ENCODE assay signal across 8 cellular contexts in genomic region chr17:81860756-81861568, GRCh38. TPM values are rescaled to one million over a fixed set of nuclear protein-coding genes. Genes with fewer than 3 reads are reported as not detected.
DNase-seq lines count a peak whose midpoint lies in the region; ATAC-seq and TF ChIP-seq lines count a peak whose summit lies in the region.

No MANE protein-coding gene starts in this region.

- H3K4me3 ChIP-seq in IMR-90 (ENCODE audit: insufficient read depth, low read depth, low read length) (peak overlapping the region; percentile 73), OCI-LY7 (ENCODE audit: low read depth, low read length, poor library complexity, severe bottlenecking) (peak overlapping the region; percentile 77), epithelial cell of esophagus (ENCODE audit: low read length) (peak overlapping the region; percentile 92)

- no peak for TF ChIP-seq CTCF in IMR-90 (conservative IDR thresholded peaks at IDR 0.05; ENCODE audit: low read depth, low read length)
- TF ChIP-seq CTCF in OCI-LY7 (conservative IDR thresholded peaks at IDR 0.05; ENCODE audit: low read length): no peak
- TF ChIP-seq CTCF in epithelial cell of esophagus (IDR thresholded peaks at IDR 0.05; ENCODE audit: insufficient read depth, low read depth, low read length, missing control alignments): no peak

- in situ Hi-C loops in IMR-90 (cut with MboI; ENCODE audit: low sequenced_read_pairs): no loop called here

- H3K9me1 ChIP-seq in IMR-90 (ENCODE audit: insufficient read depth, low read length): peaks cover 17% of the 10 kb centered on the region

- peak overlapping the region; percentile 98 for H3K56ac ChIP-seq in IMR-90 (ENCODE audit: extremely low read depth, insufficient read depth, low read length)

- no peaks in the 10 kb centered on the region for H3K27me3 ChIP-seq in IMR-90 (ENCODE audit: control insufficient read depth, insufficient read depth, low read length)

- H3K36me3 ChIP-seq in IMR-90 (ENCODE audit: control insufficient read depth, insufficient read depth, low read length): peaks cover 37% of the 10 kb centered on the region
- H3K36me3 ChIP-seq in OCI-LY7 (ENCODE audit: insufficient read depth, low read length): peaks cover 71% of the 10 kb centered on the region

- H2AK5ac ChIP-seq in IMR-90 (ENCODE audit: low read depth, low read length): peak overlapping the region; percentile 100

- peak overlapping the region; percentile 98 for H3K4ac ChIP-seq in IMR-90 (ENCODE audit: low read depth, low read length)

- dilution Hi-C loops in IMR-90 (cut with HindIII; ENCODE audit: low sequenced_read_pairs, unreplicated experiment): no loop called here

- H4K5ac ChIP-seq in IMR-90 (ENCODE audit: low read depth, low read length): peak overlapping the region; percentile 95

- H3K79me1 ChIP-seq in IMR-90 (ENCODE audit: low read depth in 1 of 2, low read length in 2 of 2): peaks cover 18 to 68% of the 10 kb centered on the region in 2 experiments; a peak in 3 of 4 replicates

- TF ChIP-seq POLR2A in IMR-90 (IDR thresholded peaks at IDR 0.05; ENCODE audit: low read depth, low read length): peak; percentile 89

- peak overlapping the region; percentile 49; the same call in 1 of the 3 replicates for H2BK15ac ChIP-seq in IMR-90 (ENCODE audit: low read depth, low read length)

- WGBS in IMR-90 (ENCODE audit: extremely low coverage in 2 of 2, insufficient read length in 1 of 2), 2 experiments: 0% methylated on average over 32 of the region's 74 CpGs; no CpG with 5 or more reads in 1 of the 2 experiments

- peak overlapping the region; percentile 83 for H3K18ac ChIP-seq in IMR-90 (ENCODE audit: low read depth, low read length)

- intact Hi-C loops in IMR-90 (cut with micrococcal nuclease): loop anchor here (1.0 kb wide), 1 partner anchor 128 kb away; no protein-coding TSS in a partner anchor
- intact Hi-C loops in OCI-LY7 (cut with micrococcal nuclease; ENCODE audit: unreplicated experiment): loop anchor here (1.0 kb wide), 2 partner anchors 28 to 237 kb away; partner anchors contain the start of genes FASN and MCRIP1

- no peak overlapping the region for H2BK20ac ChIP-seq in IMR-90 (ENCODE audit: low read depth, low read length)

- peak overlapping the region; percentile 99 for H4K91ac ChIP-seq in IMR-90 (ENCODE audit: insufficient read depth, low read depth, low read length)

- H2AK9ac ChIP-seq in IMR-90 (replicated peaks; ENCODE audit: low read depth, low read length, poor library complexity): peak overlapping the region; percentile 97

- POLR2A ChIA-PET in IMR-90 (lab: Charles Lee; ENCODE audit: unreplicated experiment) (no interaction called here), OCI-LY7 (lab: Charles Lee) (no interaction called here)

- ATAC-seq in GM21529 (IDR thresholded peaks at IDR 0.05; ENCODE audit: unreplicated experiment) (peak; percentile 75), IMR-90 (ENCODE audit: low read depth) (peak; percentile 89)

- H3K9me2 ChIP-seq in OCI-LY7 (ENCODE audit: insufficient read depth, low read length): no peaks in the 10 kb centered on the region

- H3K4me1 ChIP-seq in IMR-90 (ENCODE audit: control insufficient read depth, insufficient read depth, low read length): peaks cover 18% of the 10 kb centered on the region
- H3K4me1 ChIP-seq in OCI-LY7 (ENCODE audit: insufficient read depth, low read length, poor library complexity, severe bottlenecking): peaks cover 44% of the 10 kb centered on the region

- H2AFZ ChIP-seq in IMR-90 (replicated peaks; ENCODE audit: low read length, poor library complexity): peak overlapping the region; percentile 92
- no peak overlapping the region for H2AFZ ChIP-seq in OCI-LY7 (ENCODE audit: low read length)

- peak overlapping the region; percentile 67; the same call in 1 of the 2 replicates for H2BK120ac ChIP-seq in IMR-90 (ENCODE audit: low read depth, low read length)

- H4K8ac ChIP-seq in IMR-90 (ENCODE audit: low read depth in 2 of 2, low read length in 2 of 2): peak overlapping the region; percentile 99

- H3K9me3 ChIP-seq in IMR-90 (ENCODE audit: control insufficient read depth, insufficient read depth, low read length) (no peaks in the 10 kb centered on the region), OCI-LY7 (ENCODE audit: low read length) (no peaks in the 10 kb centered on the region)

- CTCF ChIA-PET in IMR-90 (lab: Yijun Ruan, JAX) (no interaction called here), OCI-LY7 (lab: Charles Lee; ENCODE audit: unreplicated experiment) (no interaction called here)

- peak overlapping the region; percentile 89 for H3K4me2 ChIP-seq in IMR-90 (ENCODE audit: low read depth, low read length)
- peak overlapping the region; percentile 85 for H3K4me2 ChIP-seq in OCI-LY7 (ENCODE audit: low read length)

- DNase-seq in DMS114 treated with DMSO at 0.1 percent for 48 hours (lab: John Stamatoyannopoulos, UW; ENCODE audit: unreplicated experiment) (peak; percentile 98), IMR-90 (peak; percentile 100), OCI-LY7 (ENCODE audit: low spot score) (peak; percentile 100), activated T-cell treated with anti-CD3 and anti-CD28 coated beads for 4 hours (peak; percentile 98), epithelial cell of esophagus (ENCODE audit: low read depth) (peak; percentile 100), middle frontal gyrus (ENCODE audit: extremely low spot score, low spot score) (peak; percentile 100)
- DNase-seq in stimulated activated CD8-positive, alpha-beta memory T cell treated with anti-CD3 and anti-CD28 coated beads, Interleukin-2, amount 100 ng/mL, for 1 hour (ENCODE audit: low read depth in 2 of 2): peak; percentile 98 to 99

- H3K14ac ChIP-seq in IMR-90 (replicated peaks; ENCODE audit: low read depth, low read length): peak overlapping the region; percentile 99

- peak overlapping the region; percentile 97 for H2BK5ac ChIP-seq in IMR-90 (ENCODE audit: low read depth, low read length, poor library complexity, severe bottlenecking)

- H4K20me1 ChIP-seq in IMR-90 (ENCODE audit: insufficient read depth, low read length) (peaks cover 45% of the 10 kb centered on the region), OCI-LY7 (ENCODE audit: insufficient read depth, low read length) (peaks cover 19% of the 10 kb centered on the region; the same call in 1 of the 2 replicates)

- peak overlapping the region; percentile 96 for H3K23ac ChIP-seq in IMR-90 (ENCODE audit: low read depth, low read length)

- H3K9ac ChIP-seq in IMR-90 (ENCODE audit: low read depth, low read length): peak overlapping the region; percentile 94

- BruUV-seq in IMR-90 (replicated peaks; lab: Mats Ljungman, UMichigan) (no TSS peak), OCI-LY7 (replicated peaks; lab: Mats Ljungman, UMichigan) (TSS peak; percentile 70)

- H3K79me2 ChIP-seq in OCI-LY7 (ENCODE audit: insufficient read depth, low read depth, low read length): peaks cover 57% of the 10 kb centered on the region

- H3K27ac ChIP-seq in IMR-90 (ENCODE audit: insufficient read depth, low read length) (peak overlapping the region; percentile 95), OCI-LY7 (ENCODE audit: low read depth, low read length, poor library complexity, severe bottlenecking) (peak overlapping the region; percentile 68)

- no peak for TF ChIP-seq RAD21 in IMR-90 (IDR thresholded peaks at IDR 0.05; ENCODE audit: low read length)

TF ChIP-seq in IMR-90, 13 proteins besides CTCF, POLR2A, EP300 and RAD21 (continues in another document):
- TF ChIP-seq RFX5 (IDR thresholded peaks at IDR 0.05; ENCODE audit: low read depth, low read length): no peak
- TF ChIP-seq RCOR1 (IDR thresholded peaks at IDR 0.05; ENCODE audit: insufficient replicate concordance, low read length): no peak
- TF ChIP-seq CEBPB (IDR thresholded peaks at IDR 0.05; ENCODE audit: low read depth, low read length): peak; percentile 97
- peak; percentile 96; the same call in 1 of the 2 replicates for TF ChIP-seq FOS (IDR thresholded peaks at IDR 0.05; ENCODE audit: low read depth, low read length)
- TF ChIP-seq BHLHE40 (IDR thresholded peaks at IDR 0.05; ENCODE audit: low read depth, low read length): peak; percentile 73
- TF ChIP-seq CHD1 (IDR thresholded peaks at IDR 0.05; ENCODE audit: low read depth, low read length): peak; percentile 91; the same call in 1 of the 2 replicates
- TF ChIP-seq MXI1 (IDR thresholded peaks at IDR 0.05; ENCODE audit: borderline replicate concordance, low read depth, low read length): peak; percentile 86; the same call in 1 of the 2 replicates

RNA-seq across cellular contexts. Expression of gene P4HB, which starts 0.6 kb away (rescaled TPM):
- total RNA-seq in IMR-90 (2012; rRNA removed): 917 and 932 TPM in 2 replicates
- 530 and 599 TPM in 2 replicates for polyA plus RNA-seq in IMR-90 (2012; rRNA removed)
- polyA plus RNA-seq in IMR-90 (2012; cell fraction: cytosol; rRNA removed): 309 and 642 TPM in 2 replicates
- polyA plus RNA-seq in IMR-90 (2012; cell fraction: nucleus; rRNA removed; ENCODE audit: low replicate concordance): 287 and 329 TPM in 2 replicates
- 388 and 393 TPM in 2 replicates for total RNA-seq in OCI-LY7 (2014; rRNA removed; shearing (Covaris generic))
- total RNA-seq in OCI-LY7 (2022): 502 and 577 TPM in 2 replicates

RNA-seq across cellular contexts. Expression of gene ARHGDIA, which starts 10.2 kb away (rescaled TPM):
- total RNA-seq in IMR-90 (2012; rRNA removed): 62.7 and 77.2 TPM in 2 replicates
- polyA plus RNA-seq in IMR-90 (2012; rRNA removed): 324 and 362 TPM in 2 replicates
- polyA plus RNA-seq in IMR-90 (2012; cell fraction: cytosol; rRNA removed): 214 and 386 TPM in 2 replicates
- polyA plus RNA-seq in IMR-90 (2012; cell fraction: nucleus; rRNA removed; ENCODE audit: low replicate concordance): 425 and 839 TPM in 2 replicates
- total RNA-seq in OCI-LY7 (2014; rRNA removed; shearing (Covaris generic)): 233 and 265 TPM in 2 replicates
- 663 and 715 TPM in 2 replicates for total RNA-seq in OCI-LY7 (2022)

RNA-seq across cellular contexts. Expression of gene PPP1R27, which starts 26.1 kb away (rescaled TPM):
- not detected in 2 replicates for total RNA-seq in IMR-90 (2012; rRNA removed)
- 0.20 and 0.21 TPM in 2 replicates for polyA plus RNA-seq in IMR-90 (2012; rRNA removed)
- polyA plus RNA-seq in IMR-90 (2012; cell fraction: cytosol; rRNA removed): 0.09 TPM in 1 of 2 replicates, not detected in the other
- 0.56 and 0.97 TPM in 2 replicates for polyA plus RNA-seq in IMR-90 (2012; cell fraction: nucleus; rRNA removed; ENCODE audit: low replicate concordance)
- not detected in 2 replicates for total RNA-seq in OCI-LY7 (2014; rRNA removed; shearing (Covaris generic))
- total RNA-seq in OCI-LY7 (2022): not detected in 2 replicates

RNA-seq across cellular contexts. Expression of gene MCRIP1, which starts 27.9 kb away (rescaled TPM):
- total RNA-seq in IMR-90 (2012; rRNA removed) (56.5 and 58.9 TPM in 2 replicates), OCI-LY7 (2022) (170 and 180 TPM in 2 replicates)
- polyA plus RNA-seq in IMR-90 (2012; rRNA removed): 164 and 196 TPM in 2 replicates
- polyA plus RNA-seq in IMR-90 (2012; cell fraction: cytosol; rRNA removed): 183 and 249 TPM in 2 replicates
- polyA plus RNA-seq in IMR-90 (2012; cell fraction: nucleus; rRNA removed; ENCODE audit: low replicate concordance): 144 and 276 TPM in 2 replicates
- 249 and 288 TPM in 2 replicates for total RNA-seq in OCI-LY7 (2014; rRNA removed; shearing (Covaris generic))

RNA-seq across cellular contexts. Expression of gene ALYREF, which starts 30.4 kb away (rescaled TPM):
- 144 and 159 TPM in 2 replicates for total RNA-seq in IMR-90 (2012; rRNA removed)
- polyA plus RNA-seq in IMR-90 (2012; rRNA removed): 88.6 and 112 TPM in 2 replicates
- polyA plus RNA-seq in IMR-90 (2012; cell fraction: cytosol; rRNA removed): 102 and 133 TPM in 2 replicates
- 62.2 and 73.2 TPM in 2 replicates for polyA plus RNA-seq in IMR-90 (2012; cell fraction: nucleus; rRNA removed; ENCODE audit: low replicate concordance)
- total RNA-seq in OCI-LY7 (2014; rRNA removed; shearing (Covaris generic)): 474 and 621 TPM in 2 replicates
- 377 and 431 TPM in 2 replicates for total RNA-seq in OCI-LY7 (2022)

Comparison
In these comparisons a context has a peak if more than half of its experiments do, and no peak if none do; other contexts are left out.
1. Peak in every context shown above with its lines: DNase-seq, ATAC-seq, H3K4me3 ChIP-seq and H3K27ac ChIP-seq.